Comparison of ENCODE assay signal across 8 cellular contexts in genomic region chr9:129610193-129610472, GRCh38. TPM values are rescaled to one million over a fixed set of nuclear protein-coding genes. Genes with fewer than 3 reads are reported as not detected.
DNase-seq lines count a peak whose midpoint lies in the region; ATAC-seq and TF ChIP-seq lines count a peak whose summit lies in the region.

No MANE protein-coding gene starts in this region.

- peaks cover 19% of the 10 kb centered on the region for H3K4me1 ChIP-seq in ACC112 (ENCODE audit: control insufficient read depth, insufficient read depth, low read length, unreplicated experiment)
- peaks cover 8% of the 10 kb centered on the region for H3K4me1 ChIP-seq in colonic mucosa
- peaks cover 6 to 15% of the 10 kb centered on the region in 2 donors for H3K4me1 ChIP-seq in muscle layer of duodenum (ENCODE audit: control insufficient read depth in 1 of 2, insufficient read depth in 2 of 2, low read length in 2 of 2)

- intact Hi-C loops in colonic mucosa (cut with DNase I), result loop anchor here (2.0 kb wide), 2 partner anchors 437 to 473 kb away; no protein-coding TSS in a partner anchor

- H2AFZ ChIP-seq in ACC112 (ENCODE audit: low read length, unreplicated experiment), result peak overlapping the region; percentile 70

- no peak for TF ChIP-seq CTCF in colonic mucosa (IDR thresholded peaks at IDR 0.05)

- H3K36me3 ChIP-seq in ACC112 (ENCODE audit: insufficient read depth, low read length) (no peaks in the 10 kb centered on the region), colonic mucosa (no peaks in the 10 kb centered on the region), muscle layer of duodenum (ENCODE audit: control insufficient read depth in 1 of 2, insufficient read depth in 2 of 2, low read length in 2 of 2) (no peaks in the 10 kb centered on the region)

- H3K4me3 ChIP-seq in ACC112 (ENCODE audit: low read depth, low read length) (peak overlapping the region; percentile 95), colonic mucosa (peak overlapping the region; percentile 57), muscle layer of duodenum (ENCODE audit: low read depth in 1 of 2, low read length in 2 of 2) (peak overlapping the region; percentile 64 to 70)
- peak overlapping the region; percentile 49 for H3K4me3 ChIP-seq in Jurkat, Clone E6-1 (ENCODE audit: low read length)

- H3K27me3 ChIP-seq in ACC112 (ENCODE audit: insufficient read depth, low read length) (no peaks in the 10 kb centered on the region), colonic mucosa (no peaks in the 10 kb centered on the region), muscle layer of duodenum (ENCODE audit: low read depth, low read length) (no peaks in the 10 kb centered on the region)

- DNase-seq in Jurkat, Clone E6-1 (ENCODE audit: low read depth, low spot score), result no peak
- no peak for DNase-seq in colonic mucosa
- DNase-seq in COLO829 (ENCODE audit: low spot score), result no peak
- DNase-seq in NCI-H226, result no peak
- DNase-seq in effector CD4-positive, alpha-beta T cell, result no peak

- H3K27ac ChIP-seq in ACC112 (ENCODE audit: low read depth, low read length), result no peak overlapping the region
- H3K27ac ChIP-seq in colonic mucosa, result peak overlapping the region; percentile 79
- H3K27ac ChIP-seq in muscle layer of duodenum (ENCODE audit: low read length), result peak overlapping the region; percentile 63

- no peaks in the 10 kb centered on the region for H3K79me2 ChIP-seq in ACC112 (ENCODE audit: control insufficient read depth, insufficient read depth, low read length, unreplicated experiment)

- H3K9ac ChIP-seq in colonic mucosa (ENCODE audit: low read depth in 2 of 2, low read length in 2 of 2), result peak overlapping the region; percentile 77 to 88

- H3K9me3 ChIP-seq in colonic mucosa, result no peaks in the 10 kb centered on the region
- H3K9me3 ChIP-seq in muscle layer of duodenum (ENCODE audit: control insufficient read depth in 1 of 2, low read length in 2 of 2), result no peaks in the 10 kb centered on the region

- ATAC-seq in GM19035 (IDR thresholded peaks at IDR 0.05; ENCODE audit: unreplicated experiment), result no peak

RNA-seq across cellular contexts. Expression of gene C9orf50, which starts 10.8 kb away (rescaled TPM):
- polyA plus RNA-seq in Jurkat, Clone E6-1 (2012; ENCODE audit: insufficient read depth, insufficient read length), result not detected
- not detected for total RNA-seq in colonic mucosa

RNA-seq across cellular contexts. Expression of gene NTMT1, which starts 15.8 kb away (rescaled TPM):
- polyA plus RNA-seq in Jurkat, Clone E6-1 (2012; ENCODE audit: insufficient read depth, insufficient read length), result 68.4 TPM
- total RNA-seq in colonic mucosa, result 10 to 100 TPM; 25.3 to 50.2 TPM

RNA-seq across cellular contexts. Expression of gene ASB6, which starts 31.8 kb away (rescaled TPM):
- 21.3 TPM for polyA plus RNA-seq in Jurkat, Clone E6-1 (2012; ENCODE audit: insufficient read depth, insufficient read length)
- total RNA-seq in colonic mucosa, result 10 to 100 TPM; 15.8 to 18.5 TPM

RNA-seq across cellular contexts. Expression of gene PRRX2, which starts 55.3 kb away (rescaled TPM):
- polyA plus RNA-seq in Jurkat, Clone E6-1 (2012; ENCODE audit: insufficient read depth, insufficient read length), result not detected
- under 1 TPM; 0.64 to 0.85 TPM for total RNA-seq in colonic mucosa
